ENCODE assay signal across 10 cellular contexts in the genomic region with DNA sequence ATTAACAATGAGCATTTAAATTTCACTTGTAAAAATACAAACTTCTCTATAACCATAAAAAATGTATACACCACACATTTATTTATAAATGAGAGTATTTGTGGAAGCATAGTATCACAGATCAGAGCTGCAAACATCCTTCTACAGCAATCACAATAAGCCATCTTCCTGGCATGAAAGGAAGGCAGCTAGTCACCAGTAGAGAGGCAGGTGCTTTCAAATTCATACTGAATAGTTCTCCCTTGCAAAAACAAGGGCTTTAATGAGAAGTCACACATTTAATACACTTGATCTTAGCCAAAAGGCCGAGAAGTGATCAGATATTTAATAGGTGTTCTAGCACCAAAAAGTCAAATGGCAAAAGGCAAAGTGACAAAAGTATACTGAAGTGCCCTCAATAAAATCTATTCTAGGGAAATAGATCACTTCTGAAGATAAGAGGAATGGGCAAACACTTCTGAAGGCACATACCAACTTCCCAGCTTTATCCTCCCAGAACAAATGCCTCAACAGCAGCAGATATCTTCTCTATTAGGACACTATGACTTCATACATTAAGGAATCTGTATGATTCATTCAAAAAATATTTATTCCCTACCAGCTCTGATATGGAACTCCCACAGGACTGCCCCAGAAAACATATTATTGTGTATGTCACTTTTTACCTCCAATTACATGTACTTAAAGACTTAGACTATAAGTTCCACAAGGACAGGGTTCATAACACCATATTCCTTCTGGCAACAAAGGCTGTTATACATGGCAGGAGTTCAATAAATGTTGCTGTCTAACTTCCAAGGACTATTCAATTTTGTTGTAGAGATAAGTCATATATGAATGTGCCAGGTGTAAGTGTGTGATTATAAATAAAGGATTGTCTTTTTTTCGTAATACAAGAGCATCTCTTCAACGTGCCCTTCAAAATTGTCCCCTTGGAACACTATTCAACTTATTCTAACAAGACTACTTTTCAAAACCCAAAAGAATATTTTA. TPM values are rescaled to one million over a fixed set of nuclear protein-coding genes. Genes with fewer than 3 reads are reported as not detected.
DNase-seq lines count a peak whose midpoint lies in the region; ATAC-seq, FAIRE-seq and TF ChIP-seq lines count a peak whose summit lies in the region.
"Had no signal": no experiment of that assay in that cellular context is flagged by ENCODE, and none has a peak within 500 bp of the region (broad histone marks: within the 10 kb centered on the region; RNA-seq: fewer than 3 reads in every experiment).

No MANE protein-coding gene starts in this region.

- H3K27me3 ChIP-seq in adipocyte (replicated peaks; ENCODE audit: control insufficient read depth, insufficient read depth, low read length) (no peaks in the 10 kb centered on the region), right cardiac atrium (ENCODE audit: control insufficient read depth, insufficient read depth) (no peaks in the 10 kb centered on the region)

- H3K9me3 ChIP-seq in adipocyte (ENCODE audit: control insufficient read depth, low read length) (no peaks in the 10 kb centered on the region), right cardiac atrium (ENCODE audit: control insufficient read depth, low read length) (no peaks in the 10 kb centered on the region)

- H3K4me3 ChIP-seq in adipocyte (ENCODE audit: low read length) = peak overlapping the region; percentile 28
- no peak overlapping the region for H3K4me3 ChIP-seq in right cardiac atrium (ENCODE audit: low read length)

- FAIRE-seq in urothelium cell line (lab: Jason Lieb, UNC) = no peak

- peak; percentile 74 to 75 for ATAC-seq in right cardiac atrium
- no peak for ATAC-seq in GM18909 (IDR thresholded peaks at IDR 0.05; ENCODE audit: poor library complexity, unreplicated experiment)
- ATAC-seq in GM18498 (IDR thresholded peaks at IDR 0.05; ENCODE audit: unreplicated experiment) = no peak
- ATAC-seq: activated CD4-positive, alpha-beta T cell treated with anti-CD3 and anti-CD28 coated beads for 36 hours had no signal

- WGBS in right cardiac atrium = 45% methylated on average over 3 of the region's 3 CpGs

- TF ChIP-seq CTCF in GM20000 (IDR thresholded peaks at IDR 0.05; ENCODE audit: extremely low read depth, missing control alignments) = no peak

- H3K36me3 ChIP-seq in adipocyte (ENCODE audit: control insufficient read depth, insufficient read depth, low read length, severe bottlenecking) = peaks cover 9% of the 10 kb centered on the region

- H3K27ac ChIP-seq in right cardiac atrium (ENCODE audit: low read length) = no peak overlapping the region

- peak; percentile 7 for DNase-seq in SIG-M5 treated with dmso at 0.1 percent for 504 hours (lab: John Stamatoyannopoulos, UW; ENCODE audit: unreplicated experiment)
- no peak for DNase-seq in SIG-M5 (lab: John Stamatoyannopoulos, UW)
- DNase-seq in adipocyte (ENCODE audit: low read depth) = peak; percentile 77
- DNase-seq in right cardiac atrium = no peak
- DNase-seq in urothelium cell line (ENCODE audit: low spot score) = peak; percentile 62
- DNase-seq in GM20000 (ENCODE audit: low spot score) = no peak
- DNase-seq: activated CD4-positive, alpha-beta T cell treated with anti-CD3 and anti-CD28 coated beads for 36 hours; NCI-H1694 had no signal

- peak overlapping the region; percentile 30 for H3K9ac ChIP-seq in adipocyte (ENCODE audit: low read length)

- peaks cover 33% of the 10 kb centered on the region for H3K4me1 ChIP-seq in adipocyte (ENCODE audit: control insufficient read depth, insufficient read depth, low read length)
- peaks cover 1% of the 10 kb centered on the region for H3K4me1 ChIP-seq in right cardiac atrium (ENCODE audit: control insufficient read depth, insufficient read depth, low read length)

- intact Hi-C loops in right cardiac atrium (cut with DNase I) = no loop called here

RNA-seq across cellular contexts. Expression of gene MAPKAP1, which starts 31.7 kb away (rescaled TPM):
- total RNA-seq in right cardiac atrium = 100 to 1,000 TPM in 3 of 4 donors, 10 to 100 TPM in 1; 97.1 to 116 (median 106) TPM
- polyA plus RNA-seq in right cardiac atrium = 115 TPM

Comparison
In these comparisons a context has a peak if more than half of its experiments do, and no peak if none do; other contexts are left out.
1. DNase-seq: peak in SIG-M5 treated with dmso at 0.1 percent for 504 hours (single experiment), adipocyte (single experiment) and urothelium cell line (single experiment); none in SIG-M5 (single experiment), right cardiac atrium (0 of 3) and GM20000 (single experiment).
2. ATAC-seq: peak in right cardiac atrium (2 of 2); none in GM18909 (single experiment) and GM18498 (single experiment).